9 cellular contexts compared by ENCODE assay signal in the genomic region with DNA sequence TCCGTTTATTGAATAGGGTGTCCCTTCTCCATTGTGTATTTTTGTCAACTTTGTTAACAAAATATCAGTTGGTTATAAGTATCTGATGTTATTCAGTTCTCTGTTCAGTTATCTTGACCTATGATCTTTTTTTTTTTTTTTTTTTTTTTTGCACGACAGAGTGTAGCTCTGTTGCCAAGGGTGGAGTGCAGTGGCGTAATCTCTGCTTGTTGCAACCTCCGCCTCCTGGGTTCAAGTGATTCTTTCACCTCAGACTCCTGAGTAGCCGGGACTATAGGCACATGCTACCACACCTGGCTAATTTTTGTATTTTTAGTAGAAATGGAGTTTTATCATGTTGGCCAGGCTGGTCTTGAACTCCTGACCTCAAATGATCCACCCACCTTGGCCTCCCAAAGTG.
"Had no signal": no experiment of that assay in that cellular context is flagged by ENCODE, and none has a peak within 500 bp of the region (broad histone marks: within the 10 kb centered on the region; RNA-seq: fewer than 3 reads in every experiment).

No MANE protein-coding gene starts in this region.

- DNase-seq: GM23248, GOT3, H7, H9, HCEC 1CT, HFFc6 had no signal

- H3K4me1 ChIP-seq: HAP-1 had no signal

- ATAC-seq: GM23338, HCT116 had no signal

- H3K27ac ChIP-seq: GM23248 had no signal
